Comparison of ENCODE assay signal across 14 cellular contexts in genomic region chr2:237896941-237897340, GRCh38. TPM values are rescaled to one million over a fixed set of nuclear protein-coding genes. Genes with fewer than 3 reads are reported as not detected.
DNase-seq lines count a peak whose midpoint lies in the region; ATAC-seq and TF ChIP-seq lines count a peak whose summit lies in the region.
"Had no signal": no experiment of that assay in that cellular context is flagged by ENCODE, and none has a peak within 500 bp of the region (broad histone marks: within the 10 kb centered on the region; RNA-seq: fewer than 3 reads in every experiment).

No MANE protein-coding gene starts in this region.

- peak; percentile 23 for DNase-seq in activated naive CD8-positive, alpha-beta T cell treated with anti-CD3 and anti-CD28 coated beads, Interleukin-2, amount 10 ng/mL, durations not matched to agents 7 days and 5 days
- DNase-seq in activated naive CD8-positive, alpha-beta T cell treated with anti-CD3 and anti-CD28 coated beads, Interleukin-2, amount 50 U/mL, for 24 hours, result no peak
- no peak for DNase-seq in naive thymus-derived CD4-positive, alpha-beta T cell
- DNase-seq in thoracic aorta (ENCODE audit: low spot score) (no peak), NCI-H2081 (lab: John Stamatoyannopoulos, UW) (no peak)
- DNase-seq: kidney glomerular epithelial cell; NCI-H1092 treated with DMSO at 0.1 percent for 48 hours; SHP77 treated with DMSO at 0.1 percent for 48 hours; stimulated activated CD4-positive, alpha-beta T cell treated with anti-CD3 and anti-CD28 coated beads, Interleukin-1b, Interleukin-23, amount 100 ng/mL, for 48 hours had no signal

- TF ChIP-seq POLR2A in GM18505 (IDR thresholded peaks at IDR 0.05; ENCODE audit: borderline replicate concordance, extremely low read depth, insufficient read depth, insufficient read length), result no peak

- ATAC-seq in activated naive CD8-positive, alpha-beta T cell treated with anti-CD3 and anti-CD28 coated beads, Interleukin-2, amount 10 ng/mL, durations not matched to agents 7 days and 5 days (ENCODE audit: low read depth), result no peak
- no peak for ATAC-seq in activated naive CD8-positive, alpha-beta T cell treated with anti-CD3 and anti-CD28 coated beads, Interleukin-2, amount 50 U/mL, for 24 hours
- ATAC-seq in naive thymus-derived CD4-positive, alpha-beta T cell, result no peak
- no peak for ATAC-seq in thoracic aorta (ENCODE audit: insufficient number of reproducible peaks, low FRiP score, low read depth)
- no peak for ATAC-seq in activated CD4-positive, CD25-positive, alpha-beta regulatory T cell treated with anti-CD3 and anti-CD28 coated beads, Interleukin-2, amount 50 U/mL, for 24 hours
- no peak for ATAC-seq in GM18505 (IDR thresholded peaks at IDR 0.05; ENCODE audit: unreplicated experiment)

- CTCF ChIA-PET in naive thymus-derived CD4-positive, alpha-beta T cell (lab: Charles Lee), result no interaction called here

- H3K9me3 Mint-ChIP-seq in activated naive CD8-positive, alpha-beta T cell treated with anti-CD3 and anti-CD28 coated beads, Interleukin-2, amount 10 ng/mL, durations not matched to agents 7 days and 5 days, result no peaks in the 10 kb centered on the region
- peaks cover 3% of the 10 kb centered on the region for H3K9me3 Mint-ChIP-seq in activated naive CD8-positive, alpha-beta T cell treated with anti-CD3 and anti-CD28 coated beads, Interleukin-2, amount 50 U/mL, for 24 hours
- H3K9me3 Mint-ChIP-seq in brain, result no peaks in the 10 kb centered on the region
- H3K9me3 Mint-ChIP-seq in naive thymus-derived CD4-positive, alpha-beta T cell, result peaks cover 0 to 1% (median 0%) of the 10 kb centered on the region in 11 donors

- H3K36me3 Mint-ChIP-seq in activated naive CD8-positive, alpha-beta T cell treated with anti-CD3 and anti-CD28 coated beads, Interleukin-2, amount 10 ng/mL, durations not matched to agents 7 days and 5 days, result peaks cover 5% of the 10 kb centered on the region
- H3K36me3 Mint-ChIP-seq in activated naive CD8-positive, alpha-beta T cell treated with anti-CD3 and anti-CD28 coated beads, Interleukin-2, amount 50 U/mL, for 24 hours (ENCODE audit: low read depth), result no peaks in the 10 kb centered on the region
- no peaks in the 10 kb centered on the region for H3K36me3 Mint-ChIP-seq in brain
- H3K36me3 Mint-ChIP-seq in naive thymus-derived CD4-positive, alpha-beta T cell, result peaks cover 0 to 12% (median 0%) of the 10 kb centered on the region in 5 donors

- H3K4me3 ChIP-seq in naive thymus-derived CD4-positive, alpha-beta T cell (ENCODE audit: low read length), result no peak overlapping the region
- no peak overlapping the region for H3K4me3 ChIP-seq in thoracic aorta
- H3K4me3 ChIP-seq: cardiac muscle cell, prostate gland had no signal

- no peak overlapping the region for H3K27ac ChIP-seq in naive thymus-derived CD4-positive, alpha-beta T cell (ENCODE audit: low read depth, low read length)
- H3K27ac ChIP-seq in thoracic aorta, result peak overlapping the region; percentile 98 to 100
- H3K27ac ChIP-seq: cardiac muscle cell had no signal

- H3K4me1 Mint-ChIP-seq in activated naive CD8-positive, alpha-beta T cell treated with anti-CD3 and anti-CD28 coated beads, Interleukin-2, amount 10 ng/mL, durations not matched to agents 7 days and 5 days, result peaks cover 44% of the 10 kb centered on the region
- peaks cover 39% of the 10 kb centered on the region for H3K4me1 Mint-ChIP-seq in activated naive CD8-positive, alpha-beta T cell treated with anti-CD3 and anti-CD28 coated beads, Interleukin-2, amount 50 U/mL, for 24 hours
- peaks cover 55% of the 10 kb centered on the region for H3K4me1 Mint-ChIP-seq in brain
- H3K4me1 Mint-ChIP-seq in naive thymus-derived CD4-positive, alpha-beta T cell, result peaks cover 32 to 65% (median 52%) of the 10 kb centered on the region in 7 donors

- peak overlapping the region; percentile 75 for H3K27ac Mint-ChIP-seq in activated naive CD8-positive, alpha-beta T cell treated with anti-CD3 and anti-CD28 coated beads, Interleukin-2, amount 10 ng/mL, durations not matched to agents 7 days and 5 days
- no peak overlapping the region for H3K27ac Mint-ChIP-seq in activated naive CD8-positive, alpha-beta T cell treated with anti-CD3 and anti-CD28 coated beads, Interleukin-2, amount 50 U/mL, for 24 hours
- peak overlapping the region in 3 of 5 experiments; percentile 46 to 84 (median 81) for H3K27ac Mint-ChIP-seq in brain
- peak overlapping the region in 8 of 9 donors; percentile 25 to 94 (median 88) for H3K27ac Mint-ChIP-seq in naive thymus-derived CD4-positive, alpha-beta T cell

- no peaks in the 10 kb centered on the region for H3K9me3 ChIP-seq in naive thymus-derived CD4-positive, alpha-beta T cell (ENCODE audit: control insufficient read depth in 2 of 3, low read length in 3 of 3)
- H3K9me3 ChIP-seq in thoracic aorta, result no peaks in the 10 kb centered on the region
- H3K9me3 ChIP-seq: prostate gland had no signal

- peaks cover 19 to 21% of the 10 kb centered on the region in 2 donors for H3K4me1 ChIP-seq in naive thymus-derived CD4-positive, alpha-beta T cell (ENCODE audit: control insufficient read depth in 2 of 2, insufficient read depth in 2 of 2, low read length in 2 of 2)
- peaks cover 56 to 97% of the 10 kb centered on the region in 2 donors for H3K4me1 ChIP-seq in thoracic aorta (ENCODE audit: control insufficient read depth in 1 of 2, low read depth in 2 of 2)

- H3K27me3 ChIP-seq in naive thymus-derived CD4-positive, alpha-beta T cell (ENCODE audit: control insufficient read depth in 2 of 2, insufficient read depth in 2 of 2, low read length in 2 of 2), result no peaks in the 10 kb centered on the region
- no peaks in the 10 kb centered on the region for H3K27me3 ChIP-seq in thoracic aorta (replicated peaks; ENCODE audit: insufficient read depth)
- H3K27me3 ChIP-seq: cardiac muscle cell had no signal

- no peaks in the 10 kb centered on the region for H3K36me3 ChIP-seq in naive thymus-derived CD4-positive, alpha-beta T cell (ENCODE audit: control insufficient read depth in 2 of 3, insufficient read depth in 3 of 3, low read length in 3 of 3)
- H3K36me3 ChIP-seq in thoracic aorta, result no peaks in the 10 kb centered on the region
- H3K36me3 ChIP-seq: cardiac muscle cell, prostate gland had no signal

- TF ChIP-seq CTCF in brain (conservative IDR thresholded peaks at IDR 0.05) (no peak), thoracic aorta (IDR thresholded peaks at IDR 0.05) (no peak)

- no peaks in the 10 kb centered on the region for H3K27me3 Mint-ChIP-seq in activated naive CD8-positive, alpha-beta T cell treated with anti-CD3 and anti-CD28 coated beads, Interleukin-2, amount 10 ng/mL, durations not matched to agents 7 days and 5 days
- no peaks in the 10 kb centered on the region for H3K27me3 Mint-ChIP-seq in activated naive CD8-positive, alpha-beta T cell treated with anti-CD3 and anti-CD28 coated beads, Interleukin-2, amount 50 U/mL, for 24 hours
- H3K27me3 Mint-ChIP-seq in brain, result no peaks in the 10 kb centered on the region
- no peaks in the 10 kb centered on the region for H3K27me3 Mint-ChIP-seq in naive thymus-derived CD4-positive, alpha-beta T cell

- POLR2A ChIA-PET in activated naive CD8-positive, alpha-beta T cell treated with anti-CD3 and anti-CD28 coated beads, Interleukin-2, amount 10 ng/mL, durations not matched to agents 7 days and 5 days (lab: Charles Lee), result interaction anchor here (0.6 kb wide), 1 partner anchor 71 kb away, joined by 7 read pairs; no protein-coding TSS in a partner anchor
- POLR2A ChIA-PET in naive thymus-derived CD4-positive, alpha-beta T cell (lab: Charles Lee), result interaction anchor here (0.9 kb wide), 1 partner anchor 51 kb away, joined by 3 read pairs; no protein-coding TSS in a partner anchor

- intact Hi-C loops in naive thymus-derived CD4-positive, alpha-beta T cell (cut with micrococcal nuclease), result no loop called here

- H3K4me3 Mint-ChIP-seq in activated naive CD8-positive, alpha-beta T cell treated with anti-CD3 and anti-CD28 coated beads, Interleukin-2, amount 10 ng/mL, durations not matched to agents 7 days and 5 days, result no peak overlapping the region
- no peak overlapping the region for H3K4me3 Mint-ChIP-seq in activated naive CD8-positive, alpha-beta T cell treated with anti-CD3 and anti-CD28 coated beads, Interleukin-2, amount 50 U/mL, for 24 hours
- no peak overlapping the region for H3K4me3 Mint-ChIP-seq in brain
- no peak overlapping the region for H3K4me3 Mint-ChIP-seq in naive thymus-derived CD4-positive, alpha-beta T cell

RNA-seq across cellular contexts. Expression of gene RAMP1, which starts 37.5 kb away (rescaled TPM):
- total RNA-seq in activated naive CD8-positive, alpha-beta T cell treated with anti-CD3 and anti-CD28 coated beads, Interleukin-2, amount 10 ng/mL, durations not matched to agents 7 days and 5 days, result 1 to 10 TPM in 1 of 2 experiments, under 1 TPM in 1; 0.68 to 1.1 TPM
- polyA plus RNA-seq in brain (ENCODE audit: insufficient read depth, low read depth, low replicate concordance), result 75.7 TPM
- total RNA-seq in naive thymus-derived CD4-positive, alpha-beta T cell, result 10 to 100 TPM in 1 of 5 experiments, 1 to 10 TPM in 1, under 1 TPM in 2, not detected in 1; 0.59 to 13.2 (median 0.95) TPM
- polyA plus RNA-seq in naive thymus-derived CD4-positive, alpha-beta T cell, result 1 to 10 TPM in 1 of 2 donors, under 1 TPM in 1; 0.52 to 1.9 TPM
- total RNA-seq in thoracic aorta, result 100 to 1,000 TPM; 246 to 525 TPM

Comparison
In these comparisons a context has a peak if more than half of its experiments do, and no peak if none do; other contexts are left out.
1. RNA of gene RAMP1, which starts 37.5 kb away (total RNA-seq): 246 to 525 TPM in thoracic aorta; 0.68 to 1.1 TPM in activated naive CD8-positive, alpha-beta T cell treated with anti-CD3 and anti-CD28 coated beads, Interleukin-2, amount 10 ng/mL, durations not matched to agents 7 days and 5 days and 0.59 to 13.2 TPM in naive thymus-derived CD4-positive, alpha-beta T cell; every median in the first group is over 10 times any median in the second.